In genomic region chr2:136305517-136306192, GRCh38 we compare ENCODE assay signal across 10 cellular contexts.
DNase-seq lines count a peak whose midpoint lies in the region; ATAC-seq, FAIRE-seq and TF ChIP-seq lines count a peak whose summit lies in the region.
"Had no signal": no experiment of that assay in that cellular context is flagged by ENCODE, and none has a peak within 500 bp of the region (broad histone marks: within the 10 kb centered on the region; RNA-seq: fewer than 3 reads in every experiment).

No MANE protein-coding gene starts in this region.

- H3K27me3 Mint-ChIP-seq in T-helper 2 cell treated with Interferon-gamma antibody and Interleukin-4, amounts not matched to agents 5 μg/mL and 100 μg/mL, for 36 hours (ENCODE audit: low read depth): no peaks in the 10 kb centered on the region
- H3K27me3 Mint-ChIP-seq in effector memory CD8-positive, alpha-beta T cell: no peaks in the 10 kb centered on the region

- TF ChIP-seq EP300 in transverse colon (IDR thresholded peaks at IDR 0.05; ENCODE audit: low read depth): no peak

- intact Hi-C loops in transverse colon (cut with DNase I; ENCODE audit: low total_unique reads): no loop called here
- intact Hi-C loops in lower leg skin (cut with DNase I; ENCODE audit: low total_unique reads): no loop called here
- intact Hi-C loops in pancreas (cut with DNase I): no loop called here

- no peak for TF ChIP-seq CTCF in transverse colon (IDR thresholded peaks at IDR 0.05)
- no peak for TF ChIP-seq CTCF in lower leg skin (IDR thresholded peaks at IDR 0.05)
- TF ChIP-seq CTCF in pancreas (IDR thresholded peaks at IDR 0.05): no peak

- H3K27ac Mint-ChIP-seq in T-helper 2 cell treated with Interferon-gamma antibody and Interleukin-4, amounts not matched to agents 5 μg/mL and 100 μg/mL, for 36 hours: peak overlapping the region; percentile 34
- peak overlapping the region; percentile 83 to 84 for H3K27ac Mint-ChIP-seq in effector memory CD8-positive, alpha-beta T cell

- peaks cover 21% of the 10 kb centered on the region for H3K4me1 Mint-ChIP-seq in T-helper 2 cell treated with Interferon-gamma antibody and Interleukin-4, amounts not matched to agents 5 μg/mL and 100 μg/mL, for 36 hours (ENCODE audit: low read depth)
- peaks cover 15 to 21% of the 10 kb centered on the region in 2 donors for H3K4me1 Mint-ChIP-seq in effector memory CD8-positive, alpha-beta T cell (ENCODE audit: low read depth in 2 of 2)

- peak; percentile 68 for DNase-seq in T-helper 2 cell treated with Interferon-gamma antibody and Interleukin-4, amounts not matched to agents 5 μg/mL and 100 μg/mL, for 36 hours (ENCODE audit: low spot score)
- peak; percentile 43 to 62 (median 46) for DNase-seq in effector memory CD8-positive, alpha-beta T cell
- DNase-seq in iPS-NIHi7 (ENCODE audit: extremely low spot score): no peak
- DNase-seq in transverse colon: no peak
- no peak for DNase-seq in lower leg skin (ENCODE audit: low spot score in 2 of 2)
- DNase-seq in pancreas: no peak
- DNase-seq: IMR-90 had no signal

- H3K4me3 ChIP-seq in transverse colon (no peak overlapping the region), lower leg skin (ENCODE audit: low read depth, poor library complexity, severe bottlenecking) (no peak overlapping the region), pancreas (no peak overlapping the region)

- ATAC-seq in GM19035 (IDR thresholded peaks at IDR 0.05; ENCODE audit: unreplicated experiment) (peak; percentile 87), HG03095 (IDR thresholded peaks at IDR 0.05; ENCODE audit: unreplicated experiment) (peak; percentile 93), pancreas (no peak)
- peak; percentile 100 for ATAC-seq in effector memory CD8-positive, alpha-beta T cell (replicated peaks)

- H3K9me3 Mint-ChIP-seq in T-helper 2 cell treated with Interferon-gamma antibody and Interleukin-4, amounts not matched to agents 5 μg/mL and 100 μg/mL, for 36 hours: no peaks in the 10 kb centered on the region
- no peaks in the 10 kb centered on the region for H3K9me3 Mint-ChIP-seq in effector memory CD8-positive, alpha-beta T cell

- no peaks in the 10 kb centered on the region for H3K27me3 ChIP-seq in transverse colon
- H3K27me3 ChIP-seq in pancreas: no peaks in the 10 kb centered on the region

- H3K36me3 ChIP-seq in transverse colon: no peaks in the 10 kb centered on the region
- no peaks in the 10 kb centered on the region for H3K36me3 ChIP-seq in pancreas

- H3K36me3 Mint-ChIP-seq in T-helper 2 cell treated with Interferon-gamma antibody and Interleukin-4, amounts not matched to agents 5 μg/mL and 100 μg/mL, for 36 hours (ENCODE audit: low read depth): no peaks in the 10 kb centered on the region
- H3K36me3 Mint-ChIP-seq in effector memory CD8-positive, alpha-beta T cell (ENCODE audit: insufficient read depth): peaks cover 10% of the 10 kb centered on the region

- in situ Hi-C loops in transverse colon (cut with MboI; ENCODE audit: low pct_ligation_motif_present in 1 of 4, low pct_unique_long_range_greater_than_20kb in 1 of 4, low sequenced_read_pairs in 3 of 4): no loop called here

- no peak overlapping the region for H3K4me3 Mint-ChIP-seq in T-helper 2 cell treated with Interferon-gamma antibody and Interleukin-4, amounts not matched to agents 5 μg/mL and 100 μg/mL, for 36 hours
- peak overlapping the region in 1 of 2 donors; percentile 4 for H3K4me3 Mint-ChIP-seq in effector memory CD8-positive, alpha-beta T cell

- no peaks in the 10 kb centered on the region for H3K9me3 ChIP-seq in transverse colon
- no peaks in the 10 kb centered on the region for H3K9me3 ChIP-seq in pancreas

- TF ChIP-seq POLR2A in transverse colon (IDR thresholded peaks at IDR 0.05): no peak
- no peak for TF ChIP-seq POLR2A in lower leg skin (IDR thresholded peaks at IDR 0.05)

- no peaks in the 10 kb centered on the region for H3K4me1 ChIP-seq in transverse colon
- no peaks in the 10 kb centered on the region for H3K4me1 ChIP-seq in pancreas

- 77 to 90% methylated on average over 2 to 7 of the region's 7 CpGs for WGBS in transverse colon (ENCODE audit: low coverage in 1 of 2), 2 donors
- WGBS in lower leg skin, 2 donors: 84 to 86% methylated on average over 7 of the region's 7 CpGs
- WGBS in pancreas, 2 donors: 82 to 89% methylated on average over 7 of the region's 7 CpGs

- no peak for FAIRE-seq in pancreas (lab: Jason Lieb, UNC)

- no peak overlapping the region for H3K27ac ChIP-seq in transverse colon
- H3K27ac ChIP-seq in pancreas: no peak overlapping the region
- H3K27ac ChIP-seq: epithelial cell of prostate had no signal

Comparison
In these comparisons a context has a peak if more than half of its experiments do, and no peak if none do; other contexts are left out.
1. ATAC-seq: peak in GM19035 (single experiment), HG03095 (single experiment) and effector memory CD8-positive, alpha-beta T cell (single experiment); none in pancreas (0 of 4).
2. DNase-seq: peak in T-helper 2 cell treated with Interferon-gamma antibody and Interleukin-4, amounts not matched to agents 5 μg/mL and 100 μg/mL, for 36 hours (single experiment) and effector memory CD8-positive, alpha-beta T cell (3 of 3); none in iPS-NIHi7 (single experiment), transverse colon (single experiment), lower leg skin (0 of 2) and pancreas (0 of 6).